19 cellular contexts compared by ENCODE assay signal in the genomic region with DNA sequence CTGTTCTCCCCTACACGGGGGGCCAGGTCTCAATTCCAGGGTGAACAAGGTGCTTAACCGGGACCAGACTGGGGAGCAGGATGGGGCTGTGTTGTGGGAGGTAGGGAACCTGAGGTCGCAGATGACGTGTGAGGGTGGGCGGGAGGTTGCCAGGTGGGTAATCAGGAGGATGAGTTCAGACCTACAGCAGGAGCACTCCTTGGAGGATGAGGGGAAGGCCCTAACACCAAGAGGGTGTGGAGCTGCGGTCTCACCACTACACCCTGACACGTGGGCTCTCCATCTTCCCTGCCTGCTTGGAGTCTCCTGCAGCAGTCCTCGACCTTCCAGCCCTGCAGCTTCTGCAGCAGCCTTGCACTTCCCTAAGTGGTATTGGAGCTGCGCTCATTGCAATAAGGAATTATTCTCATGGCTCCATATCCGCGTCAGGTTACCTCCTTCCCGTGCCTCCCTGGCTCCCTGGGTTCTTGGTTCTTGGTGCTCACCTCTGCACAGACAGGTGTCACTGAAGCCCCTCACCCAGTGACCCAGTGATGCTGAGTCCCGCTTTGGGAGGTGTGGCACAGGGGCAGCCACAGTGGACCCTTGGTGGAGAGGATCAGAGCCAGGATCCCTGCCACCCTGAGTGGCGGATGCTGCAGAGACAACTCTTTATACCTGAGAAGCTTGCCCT.
"Had no signal": no experiment of that assay in that cellular context is flagged by ENCODE, and none has a peak within 500 bp of the region (broad histone marks: within the 10 kb centered on the region; RNA-seq: fewer than 3 reads in every experiment).

No MANE protein-coding gene starts in this region.

- H3K4me1 ChIP-seq: parathyroid adenoma had no signal

- H3K36me3 Mint-ChIP-seq: activated naive CD8-positive, alpha-beta T cell; memory B cell had no signal

- H3K9me3 Mint-ChIP-seq: memory B cell, WTC11 had no signal

- H3K27ac ChIP-seq: adrenal gland, epithelial cell of prostate, heart left ventricle, parathyroid adenoma, stomach, transverse colon, vagina had no signal

- H3K9me3 ChIP-seq: adrenal gland, heart left ventricle, mucosa of descending colon, stomach, transverse colon, vagina had no signal

- H3K36me3 ChIP-seq: adrenal gland, heart left ventricle, transverse colon, vagina had no signal

- H3K27me3 ChIP-seq: adrenal gland, heart left ventricle, stomach, transverse colon, vagina had no signal

- DNase-seq: activated naive CD4-positive, alpha-beta T cell; activated T-cell treated with anti-CD3 and anti-CD28 coated beads, Interleukin-2, amount 50 U/mL, for 1 hour; adrenal gland; cerebellar nuclear complex; cortex of kidney; heart left ventricle; left cardiac atrium; mucosa of descending colon; nephron progenitor cell; stimulated activated CD4-positive, alpha-beta T cell treated with anti-CD3 and anti-CD28 coated beads, Interleukin-4, amount 100 ng/mL, for 24 hours; stomach; T-helper 9 cell had no signal

- H3K4me3 Mint-ChIP-seq: activated naive CD8-positive, alpha-beta T cell; memory B cell; nephron progenitor cell; WTC11 had no signal

- ATAC-seq: left cardiac atrium, WTC11 had no signal

- H3K9ac ChIP-seq: parathyroid adenoma had no signal

- H3K4me3 ChIP-seq: adrenal gland, heart left ventricle, mucosa of descending colon, stomach, transverse colon, vagina had no signal

- H3K27ac Mint-ChIP-seq: activated naive CD8-positive, alpha-beta T cell; memory B cell; nephron progenitor cell; WTC11 had no signal
